ENCODE assay signal across 11 cellular contexts in the genomic region with DNA sequence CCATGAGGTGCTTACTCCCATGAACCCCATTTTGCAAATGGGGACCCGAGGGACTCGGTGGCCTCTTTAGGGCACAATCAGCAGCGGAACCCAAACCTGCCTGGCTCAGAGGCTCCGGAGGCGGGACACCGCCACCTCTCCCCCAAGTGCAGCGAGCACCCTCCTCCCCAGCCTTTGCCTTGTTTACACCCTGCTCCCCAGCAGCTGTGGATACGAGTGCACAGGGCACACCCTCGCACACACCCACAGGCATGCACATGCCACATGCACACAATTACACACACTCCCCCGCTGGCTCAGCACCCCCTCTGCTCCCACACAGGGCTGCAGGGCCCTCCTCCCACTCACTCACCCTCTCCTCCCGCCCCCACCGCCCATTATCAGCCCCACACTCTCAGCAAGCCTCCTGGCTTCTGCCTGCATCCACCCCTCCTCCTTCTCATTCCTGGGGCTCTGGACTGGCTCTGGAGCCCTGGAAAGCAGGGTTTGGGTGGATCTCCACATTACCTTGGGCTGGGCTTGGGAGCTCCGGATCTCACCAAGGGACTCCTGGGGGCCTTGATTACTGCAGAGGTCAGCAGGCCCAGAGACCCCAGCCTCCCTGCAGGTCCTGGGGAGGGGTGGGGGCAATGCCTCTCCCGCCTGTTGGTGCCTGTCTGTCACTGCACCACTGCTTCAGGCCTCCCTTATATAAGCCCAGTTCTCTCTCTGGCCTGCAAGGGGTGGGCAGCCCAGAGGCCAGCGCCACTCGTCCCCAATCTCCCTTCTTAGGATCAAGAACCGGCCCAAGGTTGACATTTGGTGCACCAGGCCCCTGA. TPM values are rescaled to one million over a fixed set of nuclear protein-coding genes. Genes with fewer than 3 reads are reported as not detected.
DNase-seq lines count a peak whose midpoint lies in the region; ATAC-seq, FAIRE-seq and TF ChIP-seq lines count a peak whose summit lies in the region.
"Had no signal": no experiment of that assay in that cellular context is flagged by ENCODE, and none has a peak within 500 bp of the region (broad histone marks: within the 10 kb centered on the region; RNA-seq: fewer than 3 reads in every experiment).

No MANE protein-coding gene starts in this region.

- H3K79me2 ChIP-seq in SK-N-SH (ENCODE audit: insufficient read depth): no peaks in the 10 kb centered on the region

- H3K9ac ChIP-seq in SK-N-SH: no peak overlapping the region

- H3K4me3 ChIP-seq in SK-N-SH (ENCODE audit: low read depth in 2 of 2, low read length in 1 of 2) (no peak overlapping the region), left ventricle myocardium inferior (peak overlapping the region; percentile 55), pancreas (no peak overlapping the region)

- H3K27me3 ChIP-seq in SK-N-SH (ENCODE audit: insufficient read depth) (no peaks in the 10 kb centered on the region), left ventricle myocardium inferior (ENCODE audit: low read depth) (no peaks in the 10 kb centered on the region), pancreas (no peaks in the 10 kb centered on the region)

- TF ChIP-seq RAD21 in SK-N-SH (IDR thresholded peaks at IDR 0.05; ENCODE audit: low read length): no peak

- no peak overlapping the region for H3K4me2 ChIP-seq in SK-N-SH

- POLR2A ChIA-PET in SK-N-SH (lab: Yijun Ruan, JAX): no interaction called here

- CTCF ChIA-PET in SK-N-SH (lab: Yijun Ruan, JAX): interaction anchor here (0.9 to 15.0 kb wide), 11 partner anchors 8 to 168 kb away, joined by 3 to 297 read pairs (median 13); a partner anchor contains a TSS

- no peaks in the 10 kb centered on the region for H3K9me3 ChIP-seq in SK-N-SH
- H3K9me3 ChIP-seq in left ventricle myocardium inferior (replicated peaks): no peaks in the 10 kb centered on the region
- no peaks in the 10 kb centered on the region for H3K9me3 ChIP-seq in pancreas

- H3F3A ChIP-seq in SK-N-SH (replicated peaks; ENCODE audit: insufficient read depth): peaks cover 4% of the 10 kb centered on the region

- H2AFZ ChIP-seq in SK-N-SH (ENCODE audit: low read depth): no peak overlapping the region

- 0 out of 2 replicates have a peak, but pooled peaks cover 3% of the 10 kb centered on the region for H4K20me1 ChIP-seq in SK-N-SH (ENCODE audit: insufficient read depth)

- no peak for FAIRE-seq in pancreas (lab: Jason Lieb, UNC)

- H3K27ac ChIP-seq in SK-N-SH (ENCODE audit: low read depth in 2 of 2, low read length in 1 of 2) (peak overlapping the region in 1 of 2 experiments; percentile 58; a peak in 2 of 4 replicates), left ventricle myocardium inferior (replicated peaks) (peak overlapping the region; percentile 97), pancreas (peak overlapping the region; percentile 9 to 65 (median 61))

- DNase-seq in Daoy (ENCODE audit: low read depth): peak; percentile 31
- peak; percentile 89 for DNase-seq in SK-N-SH
- peak; percentile 70 for DNase-seq in left ventricle myocardium inferior
- peak; percentile 53 to 71 (median 60) for DNase-seq in pancreas
- no peak for DNase-seq in NCI-H146 (lab: John Stamatoyannopoulos, UW)
- DNase-seq in DMS53 (lab: John Stamatoyannopoulos, UW): no peak
- no peak for DNase-seq in activated CD4-positive, CD25-positive, alpha-beta regulatory T cell treated with anti-CD3 and anti-CD28 coated beads, Interleukin-2, amount 50 U/mL, for 72 hours
- DNase-seq: activated naive CD8-positive, alpha-beta T cell treated with anti-CD3 and anti-CD28 coated beads, Interleukin-2, amount 10 ng/mL, durations not matched to agents 7 days and 5 days; CD8-positive, alpha-beta T cell; T-helper 17 cell had no signal

- TF ChIP-seq CTCF in SK-N-SH (IDR thresholded peaks at IDR 0.05) (no peak), left ventricle myocardium inferior (IDR thresholded peaks at IDR 0.05; ENCODE audit: borderline replicate concordance) (peak; percentile 37), pancreas (IDR thresholded peaks at IDR 0.05) (no peak)

- peak; percentile 21 to 56 (median 47) for ATAC-seq in pancreas
- ATAC-seq in GM21717 (IDR thresholded peaks at IDR 0.05; ENCODE audit: unreplicated experiment): no peak
- ATAC-seq: CD8-positive, alpha-beta T cell; T-helper 17 cell had no signal

- no peaks in the 10 kb centered on the region for H3K9me2 ChIP-seq in SK-N-SH

- WGBS in SK-N-SH (ENCODE audit: low lambda C conversion rate): 80% methylated on average over 16 of the region's 17 CpGs
- 26 to 34% methylated on average over 17 of the region's 17 CpGs for WGBS in pancreas, 2 donors

- H3K4me1 ChIP-seq in SK-N-SH (ENCODE audit: control insufficient read depth in 1 of 2, insufficient read depth in 2 of 2, low read depth in 1 of 2, low read length in 1 of 2): peaks cover 0 to 28% of the 10 kb centered on the region in 2 experiments; a peak in 1 of 4 replicates
- H3K4me1 ChIP-seq in left ventricle myocardium inferior: peaks cover 68% of the 10 kb centered on the region
- peaks cover 25 to 34% (median 31%) of the 10 kb centered on the region in 3 donors for H3K4me1 ChIP-seq in pancreas

- intact Hi-C loops in left ventricle myocardium inferior (cut with micrococcal nuclease) (no loop called here), pancreas (cut with DNase I) (no loop called here)

- 0 out of 4 replicates have a peak, but pooled peaks of 1 of the 2 experiments have one; percentile 4 for TF ChIP-seq EP300 in SK-N-SH (IDR thresholded peaks at IDR 0.05; ENCODE audit: borderline replicate concordance in 1 of 2, low read depth in 1 of 2, low read length in 1 of 2)

- peaks cover 5 to 19% of the 10 kb centered on the region in 2 experiments for H3K36me3 ChIP-seq in SK-N-SH (replicated peaks in 1 of 2; ENCODE audit: control insufficient read depth in 1 of 2, insufficient read depth in 2 of 2, low read length in 1 of 2)
- H3K36me3 ChIP-seq in left ventricle myocardium inferior: peaks cover 62% of the 10 kb centered on the region
- H3K36me3 ChIP-seq in pancreas: peaks cover 0 to 15% (median 7%) of the 10 kb centered on the region in 3 donors

TF ChIP-seq in SK-N-SH, 30 proteins besides CTCF, POLR2A, EP300 and RAD21:
- TF ChIP-seq MXI1 (IDR thresholded peaks at IDR 0.05; ENCODE audit: low read depth, low read length) (0 out of 2 replicates have a peak, but pooled peaks have one; percentile 74), MEF2A (IDR thresholded peaks at IDR 0.05; ENCODE audit: borderline replicate concordance, low read depth) (no peak), FOXM1 (IDR thresholded peaks at IDR 0.05; ENCODE audit: low read depth) (no peak), RCOR1 (IDR thresholded peaks at IDR 0.05; ENCODE audit: low read length) (peak; percentile 25; the same call in 1 of the 2 replicates), EZH2phosphoT487 (IDR thresholded peaks at IDR 0.05; ENCODE audit: borderline replicate concordance, low read depth) (no peak), FOSL2 (IDR thresholded peaks at IDR 0.05; ENCODE audit: borderline replicate concordance, low read depth) (no peak), CHD2 (IDR thresholded peaks at IDR 0.05; ENCODE audit: low read length, partially characterized antibody) (peak; percentile 20)

RNA-seq across cellular contexts. Expression of a gene that starts 6.4 kb away (rescaled TPM):
- 4.5 and 5.7 TPM in 2 replicates for total RNA-seq in Daoy (2014; rRNA removed; shearing (Covaris generic))
- polyA plus RNA-seq in SK-N-SH (2012; rRNA removed): 96.1 and 124 TPM in 2 replicates
- 41.5 and 62.1 TPM in 2 replicates for polyA plus RNA-seq in SK-N-SH (2012; cell fraction: cytosol; rRNA removed)
- 123 and 147 TPM in 2 replicates for polyA plus RNA-seq in SK-N-SH (2012; cell fraction: nucleus; rRNA removed)
- total RNA-seq in left ventricle myocardium inferior: 206 TPM
- total RNA-seq in pancreas: 10 to 100 TPM; 15.3 to 50.0 (median 36.2) TPM
- polyA plus RNA-seq in pancreas: 10 to 100 TPM; 26.6 to 26.8 TPM

RNA-seq across cellular contexts. Expression of a gene that starts 28.4 kb away (rescaled TPM):
- 1.7 and 2.6 TPM in 2 replicates for total RNA-seq in Daoy (2014; rRNA removed; shearing (Covaris generic))
- polyA plus RNA-seq in SK-N-SH (2012; rRNA removed) (2.8 and 3.4 TPM in 2 replicates), pancreas (1 to 10 TPM in 1 of 2 donors, under 1 TPM in 1; 0.80 to 1.3 TPM)
- 1.2 and 2.0 TPM in 2 replicates for polyA plus RNA-seq in SK-N-SH (2012; cell fraction: cytosol; rRNA removed)
- polyA plus RNA-seq in SK-N-SH (2012; cell fraction: nucleus; rRNA removed): 12.4 and 16.5 TPM in 2 replicates
- total RNA-seq in left ventricle myocardium inferior (1.6 TPM), pancreas (under 1 TPM; 0.09 to 0.90 (median 0.33) TPM)

RNA-seq across cellular contexts. Expression of a gene that starts 45.6 kb away (rescaled TPM):
- 70.8 and 76.5 TPM in 2 replicates for total RNA-seq in Daoy (2014; rRNA removed; shearing (Covaris generic))
- polyA plus RNA-seq in SK-N-SH (2012; rRNA removed) (543 and 766 TPM in 2 replicates), pancreas (10 to 100 TPM; 28.3 to 35.2 TPM)
- polyA plus RNA-seq in SK-N-SH (2012; cell fraction: cytosol; rRNA removed): 239 and 423 TPM in 2 replicates
- polyA plus RNA-seq in SK-N-SH (2012; cell fraction: nucleus; rRNA removed): 1,445 and 1,576 TPM in 2 replicates
- total RNA-seq in left ventricle myocardium inferior (17.0 TPM), pancreas (10 to 100 TPM; 16.8 to 61.2 (median 23.0) TPM)

RNA-seq across cellular contexts. Expression of a gene that starts 48.9 kb away (rescaled TPM):
- 28.8 and 36.3 TPM in 2 replicates for total RNA-seq in Daoy (2014; rRNA removed; shearing (Covaris generic))
- polyA plus RNA-seq in SK-N-SH (2012; rRNA removed) (26.9 and 35.2 TPM in 2 replicates), pancreas (10 to 100 TPM; 14.3 to 29.2 TPM)
- 19.8 and 24.9 TPM in 2 replicates for polyA plus RNA-seq in SK-N-SH (2012; cell fraction: cytosol; rRNA removed)
- polyA plus RNA-seq in SK-N-SH (2012; cell fraction: nucleus; rRNA removed): 65.0 and 65.1 TPM in 2 replicates
- total RNA-seq in left ventricle myocardium inferior (33.0 TPM), pancreas (10 to 100 TPM; 13.5 to 34.6 (median 17.7) TPM)

Comparison
In these comparisons a context has a peak if more than half of its experiments do, and no peak if none do; other contexts are left out.
1. DNase-seq: peak in Daoy (single experiment), SK-N-SH (single experiment), left ventricle myocardium inferior (single experiment) and pancreas (6 of 6); none in NCI-H146 (single experiment), DMS53 (single experiment) and activated CD4-positive, CD25-positive, alpha-beta regulatory T cell treated with anti-CD3 and anti-CD28 coated beads, Interleukin-2, amount 50 U/mL, for 72 hours (single experiment).